Comparison of ENCODE assay signal across 8 cellular contexts in genomic region chr17:74770498-74771318, GRCh38. TPM values are rescaled to one million over a fixed set of nuclear protein-coding genes. Genes with fewer than 3 reads are reported as not detected.
DNase-seq lines count a peak whose midpoint lies in the region; ATAC-seq lines count a peak whose summit lies in the region.

No MANE protein-coding gene starts in this region.

- peak overlapping the region in 1 of 4 donors; percentile 85 for H3K4me3 Mint-ChIP-seq in IgD-negative memory B cell
- no peak overlapping the region for H3K4me3 Mint-ChIP-seq in T-cell

- POLR2A ChIA-PET in T-cell (lab: Charles Lee), result interaction anchor here in 1 of 2 donors (1.1 kb wide), 1 partner anchor 14 kb away, joined by 3 read pairs; no protein-coding TSS in a partner anchor

- ATAC-seq in T-cell (replicated peaks in 1 of 4) (peak; percentile 88 to 96 (median 88)), HG03460 (IDR thresholded peaks at IDR 0.05; ENCODE audit: unreplicated experiment) (no peak), GM18873 (IDR thresholded peaks at IDR 0.05; ENCODE audit: low FRiP score, unreplicated experiment) (no peak)

- H3K36me3 Mint-ChIP-seq in IgD-negative memory B cell (peaks cover 2% of the 10 kb centered on the region), T-cell (peaks cover 41% of the 10 kb centered on the region)

- CTCF ChIA-PET in T-cell (lab: Charles Lee), result interaction anchor here (0.7 to 2.7 kb wide), 13 partner anchors 11 to 113 kb away, joined by 3 to 27 read pairs (median 5); partner anchors contain the start of gene RAB37 (in 1 of the 2)

- peaks cover 14 to 16% (median 15%) of the 10 kb centered on the region in 3 donors for H3K4me1 Mint-ChIP-seq in IgD-negative memory B cell
- peaks cover 37 to 48% (median 45%) of the 10 kb centered on the region in 3 donors for H3K4me1 Mint-ChIP-seq in T-cell

- H3K9me3 Mint-ChIP-seq in IgD-negative memory B cell (no peaks in the 10 kb centered on the region), T-cell (no peaks in the 10 kb centered on the region)

- H3K27me3 Mint-ChIP-seq in IgD-negative memory B cell (no peaks in the 10 kb centered on the region), T-cell (no peaks in the 10 kb centered on the region)

- H3K27ac Mint-ChIP-seq in IgD-negative memory B cell (peak overlapping the region; percentile 40 to 97 (median 67)), T-cell (peak overlapping the region; percentile 84 to 86)

- peak; percentile 63 for DNase-seq in DMS53 treated with DMSO at 0.1 percent for 48 hours (lab: John Stamatoyannopoulos, UW; ENCODE audit: unreplicated experiment)
- DNase-seq in T-cell, result peak; percentile 51 to 80 (median 74)
- peak; percentile 48 for DNase-seq in amniotic epithelial cell (ENCODE audit: low read depth)
- DNase-seq in hepatic stellate cell (ENCODE audit: low spot score), result peak; percentile 49
- peak; percentile 78 for DNase-seq in stimulated activated CD4-positive, alpha-beta T cell treated with anti-CD3 and anti-CD28 coated beads, Interleukin-15, amount 100 ng/mL, for 24 hours

RNA-seq across cellular contexts. Expression of gene NAT9, which starts 5.4 kb away (rescaled TPM):
- polyA plus RNA-seq in IgD-negative memory B cell, result 24.5 TPM
- 10 to 100 TPM; 37.2 to 74.4 (median 71.9) TPM for total RNA-seq in T-cell

RNA-seq across cellular contexts. Expression of gene NHERF1, which starts 22.3 kb away (rescaled TPM):
- polyA plus RNA-seq in IgD-negative memory B cell, result 177 TPM
- 100 to 1,000 TPM; 104 to 260 (median 223) TPM for total RNA-seq in T-cell

RNA-seq across cellular contexts. Expression of gene RAB37, which starts 33.7 kb away (rescaled TPM):
- polyA plus RNA-seq in IgD-negative memory B cell, result 76.5 TPM
- 10 to 100 TPM; 31.2 to 73.4 (median 40.7) TPM for total RNA-seq in T-cell

RNA-seq across cellular contexts. Expression of gene CD300LF, which starts 58.0 kb away (rescaled TPM):
- polyA plus RNA-seq in IgD-negative memory B cell, result not detected
- total RNA-seq in T-cell, result under 1 TPM in 1 of 5 donors, not detected in 4; 0.25 TPM

Comparison
In these comparisons a context has a peak if more than half of its experiments do, and no peak if none do; other contexts are left out.
1. ATAC-seq: peak in T-cell (4 of 4); none in HG03460 (single experiment) and GM18873 (single experiment).
2. Peak in every context shown above with its lines, with median percentiles within 50 percentile points of each other: DNase-seq.